8 cellular contexts compared by ENCODE assay signal in genomic region chr19:35702223-35703012, GRCh38. TPM values are rescaled to one million over a fixed set of nuclear protein-coding genes. Genes with fewer than 3 reads are reported as not detected.
DNase-seq lines count a peak whose midpoint lies in the region; ATAC-seq, FAIRE-seq and TF ChIP-seq lines count a peak whose summit lies in the region.

No MANE protein-coding gene starts in this region.

- H3K4me3 ChIP-seq in right cardiac atrium (ENCODE audit: low read length) (peak overlapping the region; percentile 53), vagina (peak overlapping the region; percentile 54 to 58)

- intact Hi-C loops in right cardiac atrium (cut with DNase I) = no loop called here
- intact Hi-C loops in vagina (cut with DNase I) = no loop called here

- TF ChIP-seq CTCF in vagina (IDR thresholded peaks at IDR 0.05) = no peak

- H3K27me3 ChIP-seq in right cardiac atrium (ENCODE audit: control insufficient read depth, insufficient read depth) = no peaks in the 10 kb centered on the region
- no peaks in the 10 kb centered on the region for H3K27me3 ChIP-seq in vagina

- WGBS in right cardiac atrium = under 1% methylated on average over 50 of the region's 50 CpGs

- H3K9me3 ChIP-seq in right cardiac atrium (ENCODE audit: control insufficient read depth, low read length) = no peaks in the 10 kb centered on the region
- no peaks in the 10 kb centered on the region for H3K9me3 ChIP-seq in vagina

- H3K4me1 ChIP-seq in right cardiac atrium (ENCODE audit: control insufficient read depth, insufficient read depth, low read length) (no peaks in the 10 kb centered on the region), vagina (peaks cover 9% of the 10 kb centered on the region)

- H3K27ac ChIP-seq in right cardiac atrium (ENCODE audit: low read length) = peak overlapping the region; percentile 59
- H3K27ac ChIP-seq in vagina = no peak overlapping the region

- peak; percentile 93 for ATAC-seq in HG02840 (IDR thresholded peaks at IDR 0.05; ENCODE audit: low FRiP score, unreplicated experiment)
- ATAC-seq in right cardiac atrium = peak; percentile 100

- FAIRE-seq in GM12892 (lab: Jason Lieb, UNC) = peak; percentile 100

- peak; percentile 81 for TF ChIP-seq POLR2A in GM12892 (IDR thresholded peaks at IDR 0.05; ENCODE audit: low read depth, low read length)
- TF ChIP-seq POLR2A in vagina (IDR thresholded peaks at IDR 0.05) = peak in 1 of 2 donors; percentile 21

- no peaks in the 10 kb centered on the region for H3K36me3 ChIP-seq in vagina

- DNase-seq in GM12892 (ENCODE audit: insufficient read length) (peak; percentile 95), NCI-H1436 treated with DMSO at 0.1 percent for 48 hours (lab: John Stamatoyannopoulos, UW) (peak; percentile 94), T-helper 1 cell (peak; percentile 85 to 98 (median 90)), amygdala (lab: John Stamatoyannopoulos, UW) (peak; percentile 45 to 99 (median 95)), right cardiac atrium (peak; percentile 97 to 98 (median 97)), pulmonary artery endothelial cell (ENCODE audit: low read depth, low spot score) (peak; percentile 94), vagina (ENCODE audit: extremely low spot score in 2 of 2) (peak in 1 of 2 donors; percentile 99)

RNA-seq across cellular contexts. Expression of gene ZBTB32, which starts 1.9 kb away (rescaled TPM):
- 38.5 TPM for polyA plus RNA-seq in GM12892 (2012; ENCODE audit: missing spikeins)
- total RNA-seq in right cardiac atrium (not detected), pulmonary artery endothelial cell (not detected in 2 replicates), vagina (not detected)
- polyA plus RNA-seq in right cardiac atrium = not detected

RNA-seq across cellular contexts. Expression of gene KMT2B, which starts 15.4 kb away (rescaled TPM):
- 17.9 TPM for polyA plus RNA-seq in GM12892 (2012; ENCODE audit: missing spikeins)
- total RNA-seq in right cardiac atrium (10 to 100 TPM; 14.7 to 19.1 (median 17.8) TPM), pulmonary artery endothelial cell (4.4 and 5.4 TPM in 2 replicates), vagina (16.0 TPM)
- 13.8 TPM for polyA plus RNA-seq in right cardiac atrium

RNA-seq across cellular contexts. Expression of gene UPK1A, which starts 36.1 kb away (rescaled TPM):
- 0.21 TPM for polyA plus RNA-seq in GM12892 (2012; ENCODE audit: missing spikeins)
- not detected for total RNA-seq in right cardiac atrium
- polyA plus RNA-seq in right cardiac atrium = not detected
- not detected in 2 replicates for total RNA-seq in pulmonary artery endothelial cell
- total RNA-seq in vagina = 9.1 TPM

RNA-seq across cellular contexts. Expression of gene IGFLR1, which starts 39.8 kb away (rescaled TPM):
- polyA plus RNA-seq in GM12892 (2012; ENCODE audit: missing spikeins) = 17.3 TPM
- total RNA-seq in right cardiac atrium (1 to 10 TPM; 1.8 to 6.3 (median 4.4) TPM), pulmonary artery endothelial cell (1.2 and 1.8 TPM in 2 replicates), vagina (7.4 TPM)
- polyA plus RNA-seq in right cardiac atrium = 4.7 TPM

RNA-seq across cellular contexts. Expression of gene U2AF1L4, which starts 42.8 kb away (rescaled TPM):
- polyA plus RNA-seq in GM12892 (2012; ENCODE audit: missing spikeins) = 10.4 TPM
- total RNA-seq in right cardiac atrium (10 to 100 TPM; 19.6 to 31.3 (median 22.8) TPM), pulmonary artery endothelial cell (2.0 and 3.9 TPM in 2 replicates), vagina (6.6 TPM)
- polyA plus RNA-seq in right cardiac atrium = 32.3 TPM
